ENCODE assay signal across 10 cellular contexts in genomic region chr9:133352635-133353340, GRCh38. TPM values are rescaled to one million over a fixed set of nuclear protein-coding genes. Genes with fewer than 3 reads are reported as not detected.
DNase-seq lines count a peak whose midpoint lies in the region; ATAC-seq and TF ChIP-seq lines count a peak whose summit lies in the region.
"Had no signal": no experiment of that assay in that cellular context is flagged by ENCODE, and none has a peak within 500 bp of the region (broad histone marks: within the 10 kb centered on the region; RNA-seq: fewer than 3 reads in every experiment).

No MANE protein-coding gene starts in this region.

- H3K4me1 Mint-ChIP-seq in activated T-cell treated with anti-CD3 and anti-CD28 coated beads, Interleukin-2, amount 50 U/mL, for 72 hours (ENCODE audit: low read depth), result peaks cover 76% of the 10 kb centered on the region

- H2BK12ac ChIP-seq in neuronal stem cell (ENCODE audit: low read length), result no peak overlapping the region

- H3K4me2 ChIP-seq in neuronal stem cell (ENCODE audit: insufficient read depth, low read length, poor library complexity, severe bottlenecking), result no peak overlapping the region

- no peak overlapping the region for H2BK5ac ChIP-seq in neuronal stem cell (ENCODE audit: low read length)

- peaks cover 23 to 30% of the 10 kb centered on the region in 2 donors for H3K36me3 Mint-ChIP-seq in activated T-cell treated with anti-CD3 and anti-CD28 coated beads, Interleukin-2, amount 50 U/mL, for 72 hours (ENCODE audit: insufficient read depth in 2 of 2)

- H3K27ac ChIP-seq in VCaP (peak overlapping the region; percentile 13; the same call in 1 of the 2 replicates), neuronal stem cell (replicated peaks; ENCODE audit: low read length) (no peak overlapping the region), ascending aorta (no peak overlapping the region)
- H3K27ac ChIP-seq: left lung had no signal

- H3K9ac ChIP-seq in neuronal stem cell (ENCODE audit: low read depth, low read length, poor library complexity), result no peak overlapping the region

- peak overlapping the region; percentile 83 for H3K27ac Mint-ChIP-seq in activated T-cell treated with anti-CD3 and anti-CD28 coated beads, Interleukin-2, amount 50 U/mL, for 72 hours

- intact Hi-C loops in ascending aorta (cut with DNase I), result no loop called here

- H2AK5ac ChIP-seq in neuronal stem cell (ENCODE audit: low read depth, low read length), result no peak overlapping the region

- H3K4me1 ChIP-seq in neuronal stem cell (ENCODE audit: control insufficient read depth in 2 of 2, insufficient read depth in 1 of 2, low read depth in 1 of 2, low read length in 2 of 2), result peaks cover 7 to 19% of the 10 kb centered on the region in 2 donors
- H3K4me1 ChIP-seq in ascending aorta, result peaks cover 10 to 25% of the 10 kb centered on the region in 2 donors

- no peak overlapping the region for H2BK120ac ChIP-seq in neuronal stem cell (ENCODE audit: low read depth, low read length)

- H3K4me3 ChIP-seq in neuronal stem cell (ENCODE audit: low read length in 2 of 2) (no peak overlapping the region), ascending aorta (no peak overlapping the region)
- H3K4me3 ChIP-seq: left lung had no signal

- H2AFZ ChIP-seq in neuronal stem cell (ENCODE audit: low read length), result no peak overlapping the region

- no peak overlapping the region for H2BK15ac ChIP-seq in neuronal stem cell (ENCODE audit: low read length)

- H3K14ac ChIP-seq in neuronal stem cell (ENCODE audit: low read length), result no peak overlapping the region

- no peak overlapping the region for H4K91ac ChIP-seq in neuronal stem cell (ENCODE audit: low read depth, low read length, poor library complexity)

- H3K27me3 Mint-ChIP-seq in activated T-cell treated with anti-CD3 and anti-CD28 coated beads, Interleukin-2, amount 50 U/mL, for 72 hours (ENCODE audit: low read depth), result no peaks in the 10 kb centered on the region
- H3K27me3 Mint-ChIP-seq: B cell had no signal

- peaks cover 15% of the 10 kb centered on the region for H3K79me1 ChIP-seq in neuronal stem cell (ENCODE audit: low read depth, low read length)

- no peaks in the 10 kb centered on the region for H3K9me3 Mint-ChIP-seq in activated T-cell treated with anti-CD3 and anti-CD28 coated beads, Interleukin-2, amount 50 U/mL, for 72 hours

- H4K8ac ChIP-seq in neuronal stem cell (ENCODE audit: low read depth, low read length), result peak overlapping the region; percentile 87

- peaks cover 0 to 5% of the 10 kb centered on the region in 2 donors for H3K9me3 ChIP-seq in neuronal stem cell (replicated peaks in 1 of 2; ENCODE audit: control insufficient read depth in 2 of 2, insufficient read depth in 1 of 2, low read depth in 1 of 2, low read length in 2 of 2)
- no peaks in the 10 kb centered on the region for H3K9me3 ChIP-seq in ascending aorta
- H3K9me3 ChIP-seq: left lung had no signal

- TF ChIP-seq CTCF in VCaP (conservative IDR thresholded peaks at IDR 0.05) (no peak), ascending aorta (IDR thresholded peaks at IDR 0.05) (no peak)

- H3K36me3 ChIP-seq in neuronal stem cell (replicated peaks in 1 of 2; ENCODE audit: control insufficient read depth in 2 of 2, insufficient read depth in 2 of 2, low read length in 2 of 2) (peaks cover 42 to 64% of the 10 kb centered on the region in 2 donors), ascending aorta (peaks cover 41% of the 10 kb centered on the region in 2 donors)

- no peak overlapping the region for H3K4ac ChIP-seq in neuronal stem cell (ENCODE audit: low read length)

- no peak for ATAC-seq in activated T-cell treated with anti-CD3 and anti-CD28 coated beads, Interleukin-2, amount 50 U/mL, for 72 hours (replicated peaks in 1 of 2)
- ATAC-seq in GM19452 (IDR thresholded peaks at IDR 0.05; ENCODE audit: unreplicated experiment), result no peak
- ATAC-seq: left lung, Right ventricle myocardium inferior had no signal

- no peaks in the 10 kb centered on the region for H3K27me3 ChIP-seq in neuronal stem cell (ENCODE audit: control insufficient read depth in 3 of 3, insufficient read depth in 3 of 3, low read depth in 1 of 3, low read length in 3 of 3)
- no peaks in the 10 kb centered on the region for H3K27me3 ChIP-seq in ascending aorta
- H3K27me3 ChIP-seq: left lung had no signal

- no peak for DNase-seq in activated T-cell treated with anti-CD3 and anti-CD28 coated beads, Interleukin-2, amount 50 U/mL, for 72 hours
- no peak for DNase-seq in activated T-cell treated with anti-CD3 and anti-CD28 coated beads, Interleukin-2, amount 50 U/mL, for 1 hour
- DNase-seq in neuronal stem cell (ENCODE audit: low spot score) (no peak), ascending aorta (ENCODE audit: low spot score in 2 of 2) (no peak)
- DNase-seq: retina had no signal

- no peak overlapping the region for H3K18ac ChIP-seq in neuronal stem cell (ENCODE audit: low read length)

- no peak overlapping the region for H3K23ac ChIP-seq in neuronal stem cell (ENCODE audit: low read depth, low read length, poor library complexity)

- no CpG with 5 or more reads among the region's 8 CpGs for WGBS in neuronal stem cell (ENCODE audit: extremely low coverage in 2 of 2, insufficient read length in 2 of 2, insufficient replicate concordance in 1 of 2), 2 donors

- H3K4me3 Mint-ChIP-seq in activated T-cell treated with anti-CD3 and anti-CD28 coated beads, Interleukin-2, amount 50 U/mL, for 72 hours, result peak overlapping the region in 1 of 2 donors; percentile 31
- H3K4me3 Mint-ChIP-seq: B cell had no signal

RNA-seq across cellular contexts. Expression of gene SURF1, which starts 3.5 kb away (rescaled TPM):
- total RNA-seq in activated T-cell treated with anti-CD3 and anti-CD28 coated beads, Interleukin-2, amount 50 U/mL, for 72 hours, result 10 to 100 TPM; 32.7 to 33.4 TPM
- polyA plus RNA-seq in neuronal stem cell (2013, experiment 1 of 2), result 34.2 TPM
- polyA plus RNA-seq in neuronal stem cell (2013, experiment 2 of 2), result 33.7 TPM
- total RNA-seq in ascending aorta, result 19.9 TPM

RNA-seq across cellular contexts. Expression of gene SURF2, which starts 3.6 kb away (rescaled TPM):
- total RNA-seq in activated T-cell treated with anti-CD3 and anti-CD28 coated beads, Interleukin-2, amount 50 U/mL, for 72 hours, result 10 to 100 TPM; 14.7 to 19.9 TPM
- 22.0 TPM for polyA plus RNA-seq in neuronal stem cell (2013, experiment 1 of 2)
- polyA plus RNA-seq in neuronal stem cell (2013, experiment 2 of 2), result 22.0 TPM
- total RNA-seq in ascending aorta, result 4.4 TPM

RNA-seq across cellular contexts. Expression of gene RPL7A, which starts 4.8 kb away (rescaled TPM):
- 1,000 to 10,000 TPM; 2,529 to 2,856 TPM for total RNA-seq in activated T-cell treated with anti-CD3 and anti-CD28 coated beads, Interleukin-2, amount 50 U/mL, for 72 hours
- 3,338 TPM for polyA plus RNA-seq in neuronal stem cell (2013, experiment 1 of 2)
- 3,301 TPM for polyA plus RNA-seq in neuronal stem cell (2013, experiment 2 of 2)
- 1,203 TPM for total RNA-seq in ascending aorta

RNA-seq across cellular contexts. Expression of gene MED22, which starts 4.9 kb away (rescaled TPM):
- 10 to 100 TPM; 27.4 to 31.5 TPM for total RNA-seq in activated T-cell treated with anti-CD3 and anti-CD28 coated beads, Interleukin-2, amount 50 U/mL, for 72 hours
- 34.2 TPM for polyA plus RNA-seq in neuronal stem cell (2013, experiment 1 of 2)
- 35.9 TPM for polyA plus RNA-seq in neuronal stem cell (2013, experiment 2 of 2)
- total RNA-seq in ascending aorta, result 52.2 TPM

RNA-seq across cellular contexts. Expression of gene SURF6, which starts 16.8 kb away (rescaled TPM):
- total RNA-seq in activated T-cell treated with anti-CD3 and anti-CD28 coated beads, Interleukin-2, amount 50 U/mL, for 72 hours, result 10 to 100 TPM; 13.7 to 14.0 TPM
- 11.6 TPM for polyA plus RNA-seq in neuronal stem cell (2013, experiment 1 of 2)
- 11.5 TPM for polyA plus RNA-seq in neuronal stem cell (2013, experiment 2 of 2)
- total RNA-seq in ascending aorta, result 5.3 TPM
